Comparison of ENCODE assay signal across 8 cellular contexts in the genomic region with DNA sequence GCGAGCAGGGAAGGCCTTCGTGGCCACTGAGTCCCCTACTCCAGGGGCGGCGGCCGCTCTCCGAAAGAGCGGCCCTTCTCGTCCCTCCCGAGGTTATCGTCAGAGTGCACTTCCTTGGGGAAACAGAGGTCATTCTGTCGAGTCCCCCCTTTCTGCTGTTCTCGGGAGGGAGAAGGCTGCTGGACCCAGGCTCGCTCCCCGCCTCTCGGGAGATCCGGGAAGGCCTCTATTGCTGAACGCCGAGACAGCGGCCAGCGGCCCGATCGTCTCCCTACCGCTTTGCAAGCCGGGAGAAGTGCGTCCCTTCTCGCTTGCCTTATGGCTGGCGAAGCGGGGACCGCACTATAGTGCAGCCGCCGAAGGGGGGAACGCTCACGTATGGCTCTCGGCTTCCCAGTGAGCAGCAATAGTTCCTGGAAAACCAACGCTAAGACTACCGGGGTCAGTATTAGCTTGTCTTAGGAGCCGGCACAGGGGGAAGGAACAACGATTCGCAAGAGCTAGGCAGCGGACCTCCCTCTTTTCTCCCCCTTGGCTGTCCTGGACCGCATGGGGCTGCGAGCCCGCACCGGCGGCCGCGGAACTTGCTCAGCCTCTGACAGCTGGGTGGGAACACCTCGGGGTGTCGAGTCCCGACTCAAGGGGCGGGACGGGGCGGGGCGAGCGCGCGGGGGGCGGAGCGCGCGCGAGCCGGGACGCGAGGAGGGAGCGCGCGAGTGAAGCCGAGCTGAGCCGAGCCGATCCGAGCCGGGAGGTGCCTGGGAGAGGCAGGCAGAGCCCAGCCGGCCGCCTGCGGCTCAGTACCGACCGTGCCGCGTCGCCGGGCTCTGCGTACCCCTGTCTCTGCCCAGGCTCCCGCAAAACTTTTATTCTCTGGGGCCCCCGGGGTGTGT. TPM values are rescaled to one million over a fixed set of nuclear protein-coding genes. Genes with fewer than 3 reads are reported as not detected.
A peak's percentile ranks its signal among the peaks of the same experiment; 100 is the strongest.
DNase-seq lines count a peak whose midpoint lies in the region; ATAC-seq and TF ChIP-seq lines count a peak whose summit lies in the region.

No MANE protein-coding gene starts in this region.

- ATAC-seq in HG02642 (IDR thresholded peaks at IDR 0.05; ENCODE audit: poor library complexity, unreplicated experiment) (peak; percentile 93), thoracic aorta (ENCODE audit: insufficient number of reproducible peaks, low FRiP score, low read depth) (peak; percentile 92)

- peak overlapping the region; percentile 91 to 94 for H3K27ac ChIP-seq in thoracic aorta

- peak overlapping the region; percentile 92 for H3K4me3 Mint-ChIP-seq in activated naive CD8-positive, alpha-beta T cell treated with anti-CD3 and anti-CD28 coated beads for 36 hours
- H3K4me3 Mint-ChIP-seq in glutamatergic neuron (ENCODE audit: unreplicated experiment) = peak overlapping the region; percentile 96
- peak overlapping the region; percentile 85 for H3K4me3 Mint-ChIP-seq in osteocyte (ENCODE audit: unreplicated experiment)

- no peaks in the 10 kb centered on the region for H3K27me3 ChIP-seq in thoracic aorta (replicated peaks; ENCODE audit: insufficient read depth)

- peak overlapping the region; percentile 74 for H3K4me3 ChIP-seq in GM12865 (ENCODE audit: low read depth, low read length)
- peak overlapping the region; percentile 95 for H3K4me3 ChIP-seq in thoracic aorta

- no peaks in the 10 kb centered on the region for H3K36me3 ChIP-seq in thoracic aorta

- H3K4me1 Mint-ChIP-seq in activated naive CD8-positive, alpha-beta T cell treated with anti-CD3 and anti-CD28 coated beads for 36 hours = peaks cover 23% of the 10 kb centered on the region
- H3K4me1 Mint-ChIP-seq in glutamatergic neuron (ENCODE audit: low read depth, unreplicated experiment) (peaks cover 19% of the 10 kb centered on the region), osteocyte (ENCODE audit: unreplicated experiment) (peaks cover 22% of the 10 kb centered on the region)

- H3K27me3 Mint-ChIP-seq in activated naive CD8-positive, alpha-beta T cell treated with anti-CD3 and anti-CD28 coated beads for 36 hours = peaks cover 31% of the 10 kb centered on the region
- H3K27me3 Mint-ChIP-seq in glutamatergic neuron (ENCODE audit: unreplicated experiment) (peaks cover 19% of the 10 kb centered on the region), osteocyte (ENCODE audit: unreplicated experiment) (peaks cover 12% of the 10 kb centered on the region)

- DNase-seq in GM12865 (ENCODE audit: low read depth) (peak; percentile 95), NCI-H1092 treated with DMSO at 0.1 percent for 48 hours (lab: John Stamatoyannopoulos, UW) (peak; percentile 95), SKM-1 (lab: John Stamatoyannopoulos, UW; ENCODE audit: unreplicated experiment) (peak; percentile 92), glutamatergic neuron (peak; percentile 90), osteocyte (ENCODE audit: extremely low spot score, unreplicated experiment) (peak; percentile 96), thoracic aorta (ENCODE audit: low spot score) (peak; percentile 62)
- peak; percentile 89 for DNase-seq in activated naive CD8-positive, alpha-beta T cell treated with anti-CD3 and anti-CD28 coated beads for 36 hours

- peaks cover 17 to 25% of the 10 kb centered on the region in 2 donors for H3K4me1 ChIP-seq in thoracic aorta (ENCODE audit: control insufficient read depth in 1 of 2, low read depth in 2 of 2)

- TF ChIP-seq CTCF in GM12865 (IDR thresholded peaks at IDR 0.05; ENCODE audit: insufficient read depth, low read depth, low read length, missing control alignments) = no peak
- no peak for TF ChIP-seq CTCF in glutamatergic neuron (IDR thresholded peaks at IDR 0.05; ENCODE audit: partially characterized antibody, unreplicated experiment)
- no peak for TF ChIP-seq CTCF in osteocyte (IDR thresholded peaks at IDR 0.05)
- no peak for TF ChIP-seq CTCF in thoracic aorta (IDR thresholded peaks at IDR 0.05)

- peak overlapping the region; percentile 94 for H3K27ac Mint-ChIP-seq in activated naive CD8-positive, alpha-beta T cell treated with anti-CD3 and anti-CD28 coated beads for 36 hours
- H3K27ac Mint-ChIP-seq in glutamatergic neuron (ENCODE audit: unreplicated experiment) (peak overlapping the region; percentile 99), osteocyte (ENCODE audit: unreplicated experiment) (peak overlapping the region; percentile 94)

- H3K36me3 Mint-ChIP-seq in activated naive CD8-positive, alpha-beta T cell treated with anti-CD3 and anti-CD28 coated beads for 36 hours = no peaks in the 10 kb centered on the region
- H3K36me3 Mint-ChIP-seq in glutamatergic neuron (ENCODE audit: unreplicated experiment) (no peaks in the 10 kb centered on the region), osteocyte (ENCODE audit: unreplicated experiment) (no peaks in the 10 kb centered on the region)

- no peaks in the 10 kb centered on the region for H3K9me3 Mint-ChIP-seq in activated naive CD8-positive, alpha-beta T cell treated with anti-CD3 and anti-CD28 coated beads for 36 hours
- H3K9me3 Mint-ChIP-seq in glutamatergic neuron (ENCODE audit: unreplicated experiment) = peaks cover 23% of the 10 kb centered on the region
- H3K9me3 Mint-ChIP-seq in osteocyte (ENCODE audit: unreplicated experiment) = no peaks in the 10 kb centered on the region

- no peaks in the 10 kb centered on the region for H3K9me3 ChIP-seq in thoracic aorta

RNA-seq across cellular contexts. Expression of a gene that starts 0.9 kb away (rescaled TPM):
- 1 to 10 TPM; 2.0 TPM for total RNA-seq in activated naive CD8-positive, alpha-beta T cell treated with anti-CD3 and anti-CD28 coated beads for 36 hours
- total RNA-seq in glutamatergic neuron (ENCODE audit: unreplicated experiment) = 81.4 TPM
- 8.8 and 9.1 TPM in 2 replicates for total RNA-seq in osteocyte
- total RNA-seq in thoracic aorta = 10 to 100 TPM; 13.3 to 25.3 TPM

Comparison
In these comparisons a context has a peak if more than half of its experiments do, and no peak if none do; other contexts are left out.
1. Peak in every context shown above with its lines: DNase-seq, ATAC-seq, H3K4me3 ChIP-seq and H3K27ac ChIP-seq.